Comparison of ENCODE assay signal across 25 cellular contexts in genomic region chr13:48424212-48424611, GRCh38.
"Had no signal": no experiment of that assay in that cellular context is flagged by ENCODE, and none has a peak within 500 bp of the region (broad histone marks: within the 10 kb centered on the region; RNA-seq: fewer than 3 reads in every experiment).

No MANE protein-coding gene starts in this region.

- H3K79me2 ChIP-seq: hepatocyte had no signal

- DNase-seq: central memory CD4-positive, alpha-beta T cell; colonic mucosa; effector CD8-positive, alpha-beta T cell; endodermal cell; erythroblast; foreskin fibroblast; heart left ventricle; left cardiac atrium; left lung; mesendoderm; naive thymus-derived CD8-positive, alpha-beta T cell; nephron progenitor cell; nucleus accumbens; psoas muscle; right cardiac atrium; sigmoid colon; stimulated activated CD4-positive, alpha-beta T cell treated with anti-CD3 and anti-CD28 coated beads, Interleukin-2, amount 100 ng/mL, for 24 hours; stimulated activated CD4-positive, alpha-beta T cell treated with anti-CD3 and anti-CD28 coated beads, Interleukin-4, amount 100 ng/mL, for 4 hours; stimulated activated naive CD8-positive, alpha-beta T cell treated with anti-CD3 and anti-CD28 coated beads, Interleukin-15, amount 100 ng/mL, for 72 hours; thyroid gland; trophoblast cell had no signal

- H3K27ac ChIP-seq: colonic mucosa, gastroesophageal sphincter, heart left ventricle, hepatocyte, left lung, psoas muscle, sigmoid colon, thyroid gland had no signal

- H3K27ac Mint-ChIP-seq: dendritic cell treated with granulocyte-macrophage colony-stimulating factor and Interleukin-4, amounts not matched to agents 40 ng/mL and 50 ng/mL, for 4 days; endodermal cell; naive thymus-derived CD8-positive, alpha-beta T cell; nephron progenitor cell; stimulated activated memory B cell treated with anti-CD40 and anti-IgM and Interleukin-4, amounts not matched to agents 10 μg/mL and 1 μg/mL and 100 μg/mL, for 72 hours; stimulated activated naive CD8-positive, alpha-beta T cell treated with anti-CD3 and anti-CD28 coated beads, Interleukin-15, amount 100 ng/mL, for 72 hours had no signal

- H3K4me3 Mint-ChIP-seq: dendritic cell treated with granulocyte-macrophage colony-stimulating factor and Interleukin-4, amounts not matched to agents 40 ng/mL and 50 ng/mL, for 4 days; endodermal cell; naive thymus-derived CD8-positive, alpha-beta T cell; nephron progenitor cell; stimulated activated memory B cell treated with anti-CD40 and anti-IgM and Interleukin-4, amounts not matched to agents 10 μg/mL and 1 μg/mL and 100 μg/mL, for 72 hours; stimulated activated naive CD8-positive, alpha-beta T cell treated with anti-CD3 and anti-CD28 coated beads, Interleukin-15, amount 100 ng/mL, for 72 hours had no signal

- H3K4me3 ChIP-seq: colonic mucosa, gastroesophageal sphincter, heart left ventricle, hepatocyte, left lung, psoas muscle, sigmoid colon, thyroid gland had no signal

- H3K27me3 ChIP-seq: colonic mucosa, gastroesophageal sphincter, heart left ventricle, hepatocyte, left lung, sigmoid colon, thyroid gland had no signal

- H3K4me1 ChIP-seq: colonic mucosa, left lung, psoas muscle, sigmoid colon, thyroid gland had no signal

- H2AFZ ChIP-seq: hepatocyte had no signal

- H3K27me3 Mint-ChIP-seq: dendritic cell treated with granulocyte-macrophage colony-stimulating factor and Interleukin-4, amounts not matched to agents 40 ng/mL and 50 ng/mL, for 4 days; naive thymus-derived CD8-positive, alpha-beta T cell; stimulated activated memory B cell treated with anti-CD40 and anti-IgM and Interleukin-4, amounts not matched to agents 10 μg/mL and 1 μg/mL and 100 μg/mL, for 72 hours; stimulated activated naive CD8-positive, alpha-beta T cell treated with anti-CD3 and anti-CD28 coated beads, Interleukin-15, amount 100 ng/mL, for 72 hours had no signal

- H3K9me3 ChIP-seq: colonic mucosa, gastroesophageal sphincter, left lung, sigmoid colon, thyroid gland had no signal

- H3K4me2 ChIP-seq: hepatocyte had no signal

- H3K4me1 Mint-ChIP-seq: endodermal cell, nephron progenitor cell had no signal

- H3K36me3 ChIP-seq: colonic mucosa, heart left ventricle, left lung, sigmoid colon, thyroid gland had no signal

- ATAC-seq: gastroesophageal sphincter; heart left ventricle; left cardiac atrium; left lung; naive thymus-derived CD8-positive, alpha-beta T cell; psoas muscle; right cardiac atrium; stimulated activated memory B cell treated with anti-CD40 and anti-IgM and Interleukin-4, amounts not matched to agents 10 μg/mL and 1 μg/mL and 100 μg/mL, for 72 hours; stimulated activated naive CD8-positive, alpha-beta T cell treated with anti-CD3 and anti-CD28 coated beads, Interleukin-15, amount 100 ng/mL, for 72 hours had no signal
